8 cellular contexts compared by ENCODE assay signal in the genomic region with DNA sequence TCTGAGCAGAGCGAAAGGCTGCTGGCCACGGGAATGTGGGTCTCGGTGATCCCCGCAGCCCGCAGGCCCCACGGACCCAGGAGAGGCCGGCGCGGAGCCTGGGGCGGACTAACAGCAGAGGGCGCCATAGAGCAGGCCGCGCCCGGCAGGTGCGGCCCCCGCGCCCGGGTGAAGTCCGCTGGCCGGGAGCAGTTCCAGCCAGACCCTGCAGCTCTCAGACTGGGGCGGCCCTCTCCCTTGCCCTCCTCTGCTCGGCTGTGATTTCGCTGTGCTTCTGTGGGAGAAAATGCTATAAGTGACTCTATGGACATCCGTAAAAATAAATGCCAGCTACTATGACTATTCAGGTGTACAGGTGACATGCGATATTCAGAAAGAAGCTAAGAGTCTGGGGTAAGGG. TPM values are rescaled to one million over a fixed set of nuclear protein-coding genes. Genes with fewer than 3 reads are reported as not detected.
DNase-seq lines count a peak whose midpoint lies in the region; ATAC-seq and TF ChIP-seq lines count a peak whose summit lies in the region.

No MANE protein-coding gene starts in this region.

- H3K56ac ChIP-seq in mesendoderm (ENCODE audit: low read length): no peak overlapping the region

- no peaks in the 10 kb centered on the region for H3K36me3 Mint-ChIP-seq in activated CD4-positive, alpha-beta T cell treated with anti-CD3 and anti-CD28 coated beads, Interleukin-2, amount 10 ng/mL, durations not matched to agents 24 days and 14 days (ENCODE audit: low read depth)
- no peaks in the 10 kb centered on the region for H3K36me3 Mint-ChIP-seq in dendritic cell treated with granulocyte-macrophage colony-stimulating factor and Interleukin-4, amounts not matched to agents 40 ng/mL and 50 ng/mL, for 4 days (ENCODE audit: low read depth)

- TF ChIP-seq CTCF in AG10803 (conservative IDR thresholded peaks at IDR 0.05; ENCODE audit: low read length): peak; percentile 67

- intact Hi-C loops in activated CD4-positive, alpha-beta T cell treated with anti-CD3 and anti-CD28 coated beads, Interleukin-2, amount 10 ng/mL, durations not matched to agents 24 days and 14 days (cut with micrococcal nuclease): no loop called here
- intact Hi-C loops in dendritic cell treated with granulocyte-macrophage colony-stimulating factor and Interleukin-4, amounts not matched to agents 40 ng/mL and 50 ng/mL, for 4 days (cut with micrococcal nuclease): loop anchor here (1.0 to 2.0 kb wide), 2 partner anchors 123 to 154 kb away; no protein-coding TSS in a partner anchor

- H3K9ac ChIP-seq in mesendoderm (ENCODE audit: low read length): no peak overlapping the region

- no peak overlapping the region for H3K4ac ChIP-seq in mesendoderm (ENCODE audit: low read depth, low read length)

- no peaks in the 10 kb centered on the region for H3K79me2 ChIP-seq in mesendoderm (ENCODE audit: control insufficient read depth, insufficient read depth, low read length)

- H3K4me2 ChIP-seq in mesendoderm (ENCODE audit: low read length): no peak overlapping the region

- no peak overlapping the region for H3K23ac ChIP-seq in mesendoderm (ENCODE audit: low read length)

- no peaks in the 10 kb centered on the region for H3K4me1 ChIP-seq in mesendoderm (ENCODE audit: control insufficient read depth, low read depth, low read length)

- H2BK15ac ChIP-seq in mesendoderm (replicated peaks; ENCODE audit: low read depth): no peak overlapping the region

- no peak overlapping the region for H3K18ac ChIP-seq in mesendoderm (ENCODE audit: low read length)

- H3K4me1 Mint-ChIP-seq in activated CD4-positive, alpha-beta T cell treated with anti-CD3 and anti-CD28 coated beads, Interleukin-2, amount 10 ng/mL, durations not matched to agents 24 days and 14 days: peaks cover 8% of the 10 kb centered on the region
- H3K4me1 Mint-ChIP-seq in dendritic cell treated with granulocyte-macrophage colony-stimulating factor and Interleukin-4, amounts not matched to agents 40 ng/mL and 50 ng/mL, for 4 days (ENCODE audit: low read depth): peaks cover 17% of the 10 kb centered on the region

- H2BK5ac ChIP-seq in mesendoderm (ENCODE audit: low read length): no peak overlapping the region

- no peak overlapping the region for H4K5ac ChIP-seq in mesendoderm (ENCODE audit: low read length)

- H3K27ac ChIP-seq in mesendoderm (ENCODE audit: low read depth, low read length): no peak overlapping the region

- H3K4me3 ChIP-seq in AG10803 (ENCODE audit: low read length): peak overlapping the region; percentile 48
- no peak overlapping the region for H3K4me3 ChIP-seq in mesendoderm (ENCODE audit: low read length)

- H3K27ac Mint-ChIP-seq in activated CD4-positive, alpha-beta T cell treated with anti-CD3 and anti-CD28 coated beads, Interleukin-2, amount 10 ng/mL, durations not matched to agents 24 days and 14 days: no peak overlapping the region
- no peak overlapping the region for H3K27ac Mint-ChIP-seq in dendritic cell treated with granulocyte-macrophage colony-stimulating factor and Interleukin-4, amounts not matched to agents 40 ng/mL and 50 ng/mL, for 4 days

- no peak overlapping the region for H2BK120ac ChIP-seq in mesendoderm (ENCODE audit: low read depth, low read length)

- no peak for ATAC-seq in HG03175 (IDR thresholded peaks at IDR 0.05; ENCODE audit: unreplicated experiment)

- peaks cover 57% of the 10 kb centered on the region for H3K27me3 Mint-ChIP-seq in activated CD4-positive, alpha-beta T cell treated with anti-CD3 and anti-CD28 coated beads, Interleukin-2, amount 10 ng/mL, durations not matched to agents 24 days and 14 days
- H3K27me3 Mint-ChIP-seq in dendritic cell treated with granulocyte-macrophage colony-stimulating factor and Interleukin-4, amounts not matched to agents 40 ng/mL and 50 ng/mL, for 4 days: peaks cover 85% of the 10 kb centered on the region

- H3K27me3 ChIP-seq in mesendoderm (ENCODE audit: insufficient read depth, low read length, poor library complexity): peaks cover 13% of the 10 kb centered on the region

- no peaks in the 10 kb centered on the region for H3K36me3 ChIP-seq in mesendoderm (ENCODE audit: control insufficient read depth, insufficient read depth, low read length)

- H3K4me3 Mint-ChIP-seq in activated CD4-positive, alpha-beta T cell treated with anti-CD3 and anti-CD28 coated beads, Interleukin-2, amount 10 ng/mL, durations not matched to agents 24 days and 14 days: peak overlapping the region; percentile 35
- H3K4me3 Mint-ChIP-seq in dendritic cell treated with granulocyte-macrophage colony-stimulating factor and Interleukin-4, amounts not matched to agents 40 ng/mL and 50 ng/mL, for 4 days: peak overlapping the region; percentile 58

- H3K79me1 ChIP-seq in mesendoderm (ENCODE audit: low read length): no peaks in the 10 kb centered on the region

- no peak overlapping the region for H2AK5ac ChIP-seq in mesendoderm (ENCODE audit: low read length)

- WGBS in mesendoderm (ENCODE audit: extremely low coverage, insufficient coverage, low lambda C conversion rate): no CpG with 5 or more reads among the region's 25 CpGs

- peak; percentile 24 for DNase-seq in AG10803 (ENCODE audit: low read depth)
- DNase-seq in GM19240 (ENCODE audit: insufficient read length, low spot score): peak; percentile 54
- peak; percentile 33 for DNase-seq in MV-4-11 (lab: John Stamatoyannopoulos, UW)
- DNase-seq in activated CD4-positive, alpha-beta T cell treated with anti-CD3 and anti-CD28 coated beads, Interleukin-2, amount 10 ng/mL, durations not matched to agents 24 days and 14 days: peak; percentile 89
- peak; percentile 57 for DNase-seq in mesendoderm
- peak; percentile 28 for DNase-seq in stimulated activated CD8-positive, alpha-beta memory T cell treated with anti-CD3 and anti-CD28 coated beads, Interleukin-4, amount 100 ng/mL, for 24 hours (ENCODE audit: low read depth)

- no peak overlapping the region for H4K8ac ChIP-seq in mesendoderm (ENCODE audit: low read depth, low read length)

- no peaks in the 10 kb centered on the region for H3K9me3 Mint-ChIP-seq in activated CD4-positive, alpha-beta T cell treated with anti-CD3 and anti-CD28 coated beads, Interleukin-2, amount 10 ng/mL, durations not matched to agents 24 days and 14 days
- no peaks in the 10 kb centered on the region for H3K9me3 Mint-ChIP-seq in dendritic cell treated with granulocyte-macrophage colony-stimulating factor and Interleukin-4, amounts not matched to agents 40 ng/mL and 50 ng/mL, for 4 days

RNA-seq across cellular contexts. Expression of gene GSX1, which starts 37.7 kb away (rescaled TPM):
- total RNA-seq in activated CD4-positive, alpha-beta T cell treated with anti-CD3 and anti-CD28 coated beads, Interleukin-2, amount 10 ng/mL, durations not matched to agents 24 days and 14 days: not detected in 2 replicates
- not detected for polyA plus RNA-seq in mesendoderm (2013, experiment 1 of 2)
- not detected for polyA plus RNA-seq in mesendoderm (2013, experiment 2 of 2)

Comparison
In these comparisons a context has a peak if more than half of its experiments do, and no peak if none do; other contexts are left out.
1. DNase-seq: peak in every context shown above with its lines; median percentile 89 in activated CD4-positive, alpha-beta T cell treated with anti-CD3 and anti-CD28 coated beads, Interleukin-2, amount 10 ng/mL, durations not matched to agents 24 days and 14 days; 57 in mesendoderm; 54 in GM19240; 33 in MV-4-11; 28 in stimulated activated CD8-positive, alpha-beta memory T cell treated with anti-CD3 and anti-CD28 coated beads, Interleukin-4, amount 100 ng/mL, for 24 hours; 24 in AG10803.